1 cellular context compared by ENCODE assay signal in genomic region chr10:36344240-36344639, GRCh38.
TF ChIP-seq lines count a peak whose summit lies in the region.

No MANE protein-coding gene starts in this region.

TF ChIP-seq in IMR-90, 13 proteins besides CTCF, POLR2A, EP300 and RAD21:
- TF ChIP-seq, protein P1, sequence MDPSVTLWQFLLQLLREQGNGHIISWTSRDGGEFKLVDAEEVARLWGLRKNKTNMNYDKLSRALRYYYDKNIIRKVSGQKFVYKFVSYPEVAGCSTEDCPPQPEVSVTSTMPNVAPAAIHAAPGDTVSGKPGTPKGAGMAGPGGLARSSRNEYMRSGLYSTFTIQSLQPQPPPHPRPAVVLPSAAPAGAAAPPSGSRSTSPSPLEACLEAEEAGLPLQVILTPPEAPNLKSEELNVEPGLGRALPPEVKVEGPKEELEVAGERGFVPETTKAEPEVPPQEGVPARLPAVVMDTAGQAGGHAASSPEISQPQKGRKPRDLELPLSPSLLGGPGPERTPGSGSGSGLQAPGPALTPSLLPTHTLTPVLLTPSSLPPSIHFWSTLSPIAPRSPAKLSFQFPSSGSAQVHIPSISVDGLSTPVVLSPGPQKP (IDR thresholded peaks at IDR 0.05; ENCODE audit: borderline replicate concordance, low read depth, low read length), result no peak
- TF ChIP-seq CEBPB (IDR thresholded peaks at IDR 0.05; ENCODE audit: low read depth, low read length) (no peak), FOS (IDR thresholded peaks at IDR 0.05; ENCODE audit: low read depth, low read length) (no peak), RCOR1 (IDR thresholded peaks at IDR 0.05; ENCODE audit: insufficient replicate concordance, low read length) (no peak)
